1 cellular context compared by ENCODE assay signal in the genomic region with DNA sequence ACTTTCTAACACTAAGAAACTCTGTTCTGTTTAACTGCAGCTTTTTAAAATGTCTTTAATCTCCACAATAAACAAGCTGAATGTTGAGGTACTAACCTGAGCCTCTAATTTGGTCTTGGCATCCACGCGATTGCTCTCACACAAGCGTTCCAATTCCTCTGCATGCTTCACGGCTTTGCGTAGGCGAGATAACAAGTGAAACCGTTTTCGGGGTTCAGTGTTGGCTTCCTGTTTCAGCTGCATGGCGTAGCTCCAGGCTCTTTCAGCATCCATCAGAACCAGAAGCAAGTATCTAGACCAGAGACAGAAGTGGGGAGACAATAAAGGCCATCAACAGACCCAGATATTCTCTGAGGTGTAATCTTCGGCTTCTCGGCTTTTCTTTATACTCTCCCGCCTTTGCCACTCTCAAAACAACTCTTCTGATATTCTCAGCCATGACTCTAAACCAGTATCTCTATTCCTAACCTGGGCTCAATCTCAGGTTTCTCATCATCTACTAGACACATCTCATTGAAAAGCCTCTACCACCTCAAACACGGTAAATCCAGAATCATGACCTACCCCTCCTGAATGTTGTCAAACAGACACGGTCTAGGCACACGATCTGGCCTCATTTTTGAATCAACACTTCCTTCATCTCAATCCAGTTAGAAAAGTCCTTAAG.
TF ChIP-seq lines count a peak whose summit lies in the region.

No MANE protein-coding gene starts in this region.

TF ChIP-seq in HEK293, 187 proteins besides CTCF, POLR2A, EP300 and RAD21:
- TF ChIP-seq, protein P1, sequence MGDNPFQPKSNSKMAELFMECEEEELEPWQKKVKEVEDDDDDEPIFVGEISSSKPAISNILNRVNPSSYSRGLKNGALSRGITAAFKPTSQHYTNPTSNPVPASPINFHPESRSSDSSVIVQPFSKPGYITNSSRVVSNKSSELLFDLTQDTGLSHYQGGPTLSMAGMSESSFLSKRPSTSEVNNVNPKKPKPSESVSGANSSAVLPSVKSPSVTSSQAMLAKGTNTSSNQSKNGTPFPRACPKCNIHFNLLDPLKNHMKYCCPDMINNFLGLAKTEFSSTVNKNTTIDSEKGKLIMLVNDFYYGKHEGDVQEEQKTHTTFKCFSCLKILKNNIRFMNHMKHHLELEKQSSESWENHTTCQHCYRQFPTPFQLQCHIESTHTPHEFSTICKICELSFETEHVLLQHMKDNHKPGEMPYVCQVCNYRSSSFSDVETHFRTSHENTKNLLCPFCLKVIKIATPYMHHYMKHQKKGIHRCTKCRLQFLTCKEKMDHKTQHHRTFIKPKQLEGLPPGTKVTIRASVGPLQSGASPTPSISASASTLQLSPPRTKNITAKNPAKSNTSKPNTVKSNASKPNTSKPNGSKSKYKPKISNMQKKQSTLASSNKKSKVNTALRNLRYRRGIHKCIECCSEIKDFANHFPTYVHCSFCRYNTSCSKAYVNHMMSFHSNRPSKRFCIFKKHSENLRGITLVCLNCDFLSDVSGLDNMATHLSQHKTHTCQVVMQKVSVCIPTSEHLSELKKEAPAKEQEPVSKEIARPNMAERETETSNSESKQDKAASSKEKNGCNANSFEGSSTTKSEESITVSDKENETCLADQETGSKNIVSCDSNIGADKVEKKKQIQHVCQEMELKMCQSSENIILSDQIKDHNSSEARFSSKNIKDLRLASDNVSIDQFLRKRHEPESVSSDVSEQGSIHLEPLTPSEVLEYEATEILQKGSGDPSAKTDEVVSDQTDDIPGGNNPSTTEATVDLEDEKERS (tag by site-specific recombination; IDR thresholded peaks at IDR 0.05): no peak
- TF ChIP-seq PRDM1 (tag by site-specific recombination; IDR thresholded peaks at IDR 0.05): peak; percentile 63
- TF ChIP-seq GLIS2 (tag by site-specific recombination; IDR thresholded peaks at IDR 0.05): no peak
